Comparison of ENCODE assay signal across 8 cellular contexts in the genomic region with DNA sequence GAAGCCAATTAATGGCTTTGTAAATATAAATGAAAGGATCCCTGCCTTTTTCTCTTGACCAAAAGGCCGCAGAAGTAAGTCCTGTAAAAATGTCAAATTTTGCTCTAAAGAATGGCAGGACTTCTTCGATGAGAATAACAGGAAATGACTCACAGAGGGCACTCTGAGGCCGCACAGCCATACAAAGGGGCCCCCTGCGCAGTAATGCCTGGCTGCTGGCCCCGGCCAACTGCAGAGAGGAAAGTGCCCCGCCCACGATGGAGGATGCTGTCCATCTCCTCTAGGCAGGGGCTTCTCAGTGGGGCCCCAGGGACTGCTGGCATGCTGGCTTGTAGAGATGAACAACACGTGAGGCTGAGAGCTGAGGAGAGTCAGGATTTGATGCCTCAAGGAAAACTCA. TPM values are rescaled to one million over a fixed set of nuclear protein-coding genes. Genes with fewer than 3 reads are reported as not detected.
DNase-seq lines count a peak whose midpoint lies in the region; ATAC-seq and TF ChIP-seq lines count a peak whose summit lies in the region.

No MANE protein-coding gene starts in this region.

- no peaks in the 10 kb centered on the region for H3K27me3 ChIP-seq in mesendoderm (ENCODE audit: insufficient read depth, low read length, poor library complexity)

- H3K23ac ChIP-seq in mesendoderm (ENCODE audit: low read length): no peak overlapping the region

- no peak overlapping the region for H3K9ac ChIP-seq in mesendoderm (ENCODE audit: low read length)

- no peaks in the 10 kb centered on the region for H3K9me3 ChIP-seq in T-helper 17 cell (ENCODE audit: control insufficient read depth, low read length, poor library complexity, severe bottlenecking)

- H3K79me1 ChIP-seq in mesendoderm (ENCODE audit: low read length): no peaks in the 10 kb centered on the region

- no peak overlapping the region for H3K4me3 ChIP-seq in mesendoderm (ENCODE audit: low read length)

- H3K36me3 ChIP-seq in mesendoderm (ENCODE audit: control insufficient read depth, insufficient read depth, low read length): no peaks in the 10 kb centered on the region

- H2AK5ac ChIP-seq in mesendoderm (ENCODE audit: low read length): no peak overlapping the region

- no peak overlapping the region for H3K56ac ChIP-seq in mesendoderm (ENCODE audit: low read length)

- H3K27me3 Mint-ChIP-seq in central memory CD8-positive, alpha-beta T cell: peaks cover 13% of the 10 kb centered on the region
- no peaks in the 10 kb centered on the region for H3K27me3 Mint-ChIP-seq in T-helper 17 cell

- ATAC-seq in central memory CD8-positive, alpha-beta T cell (replicated peaks; ENCODE audit: extremely low read depth, poor library complexity, severe bottlenecking): no peak
- ATAC-seq in GM18861 (IDR thresholded peaks at IDR 0.05; ENCODE audit: unreplicated experiment) (no peak), T-helper 17 cell (no peak)

- peak; percentile 64 for DNase-seq in activated CD4-positive, alpha-beta T cell treated with anti-CD3 and anti-CD28 coated beads for 48 hours
- DNase-seq in activated CD4-positive, alpha-beta T cell treated with anti-CD3 and anti-CD28 coated beads, Interleukin-2, amount 50 U/mL, for 1 hour: no peak
- DNase-seq in central memory CD8-positive, alpha-beta T cell (ENCODE audit: low spot score in 2 of 2): no peak
- DNase-seq in mesendoderm (peak; percentile 81), putamen (ENCODE audit: low spot score) (no peak), T-helper 17 cell (no peak)

- H3K4me3 Mint-ChIP-seq in central memory CD8-positive, alpha-beta T cell: no peak overlapping the region
- no peak overlapping the region for H3K4me3 Mint-ChIP-seq in T-helper 17 cell

- no peak overlapping the region for H3K18ac ChIP-seq in mesendoderm (ENCODE audit: low read length)

- H3K9me3 Mint-ChIP-seq in central memory CD8-positive, alpha-beta T cell: no peaks in the 10 kb centered on the region

- no peak overlapping the region for H4K5ac ChIP-seq in mesendoderm (ENCODE audit: low read length)

- peaks cover 8% of the 10 kb centered on the region for H3K4me1 Mint-ChIP-seq in central memory CD8-positive, alpha-beta T cell
- H3K4me1 Mint-ChIP-seq in T-helper 17 cell: peaks cover 5% of the 10 kb centered on the region

- no peak overlapping the region for H2BK120ac ChIP-seq in mesendoderm (ENCODE audit: low read depth, low read length)

- no peak overlapping the region for H2BK5ac ChIP-seq in mesendoderm (ENCODE audit: low read length)

- no peaks in the 10 kb centered on the region for H3K79me2 ChIP-seq in mesendoderm (ENCODE audit: control insufficient read depth, insufficient read depth, low read length)

- H3K4me2 ChIP-seq in mesendoderm (ENCODE audit: low read length): no peak overlapping the region

- no peak overlapping the region for H3K27ac ChIP-seq in mesendoderm (ENCODE audit: low read depth, low read length)

- no peaks in the 10 kb centered on the region for H3K36me3 Mint-ChIP-seq in central memory CD8-positive, alpha-beta T cell (ENCODE audit: insufficient read depth)
- H3K36me3 Mint-ChIP-seq in T-helper 17 cell (ENCODE audit: low read depth): no peaks in the 10 kb centered on the region

- H4K8ac ChIP-seq in mesendoderm (ENCODE audit: low read depth, low read length): no peak overlapping the region

- no CpG with 5 or more reads among the region's 8 CpGs for WGBS in mesendoderm (ENCODE audit: extremely low coverage, insufficient coverage, low lambda C conversion rate)

- peaks cover 5% of the 10 kb centered on the region for H3K4me1 ChIP-seq in mesendoderm (ENCODE audit: control insufficient read depth, low read depth, low read length)

- peak overlapping the region; percentile 42 for H3K27ac Mint-ChIP-seq in central memory CD8-positive, alpha-beta T cell (ENCODE audit: low read depth)
- no peak overlapping the region for H3K27ac Mint-ChIP-seq in T-helper 17 cell

- no peak overlapping the region for H3K4ac ChIP-seq in mesendoderm (ENCODE audit: low read depth, low read length)

- H2BK15ac ChIP-seq in mesendoderm (replicated peaks; ENCODE audit: low read depth): no peak overlapping the region

TF ChIP-seq in PFSK-1, 5 proteins besides CTCF, POLR2A, EP300 and RAD21:
- TF ChIP-seq POLR2AphosphoS5 (IDR thresholded peaks at IDR 0.05; ENCODE audit: low read depth, low read length): no peak
- TF ChIP-seq, protein P1, sequence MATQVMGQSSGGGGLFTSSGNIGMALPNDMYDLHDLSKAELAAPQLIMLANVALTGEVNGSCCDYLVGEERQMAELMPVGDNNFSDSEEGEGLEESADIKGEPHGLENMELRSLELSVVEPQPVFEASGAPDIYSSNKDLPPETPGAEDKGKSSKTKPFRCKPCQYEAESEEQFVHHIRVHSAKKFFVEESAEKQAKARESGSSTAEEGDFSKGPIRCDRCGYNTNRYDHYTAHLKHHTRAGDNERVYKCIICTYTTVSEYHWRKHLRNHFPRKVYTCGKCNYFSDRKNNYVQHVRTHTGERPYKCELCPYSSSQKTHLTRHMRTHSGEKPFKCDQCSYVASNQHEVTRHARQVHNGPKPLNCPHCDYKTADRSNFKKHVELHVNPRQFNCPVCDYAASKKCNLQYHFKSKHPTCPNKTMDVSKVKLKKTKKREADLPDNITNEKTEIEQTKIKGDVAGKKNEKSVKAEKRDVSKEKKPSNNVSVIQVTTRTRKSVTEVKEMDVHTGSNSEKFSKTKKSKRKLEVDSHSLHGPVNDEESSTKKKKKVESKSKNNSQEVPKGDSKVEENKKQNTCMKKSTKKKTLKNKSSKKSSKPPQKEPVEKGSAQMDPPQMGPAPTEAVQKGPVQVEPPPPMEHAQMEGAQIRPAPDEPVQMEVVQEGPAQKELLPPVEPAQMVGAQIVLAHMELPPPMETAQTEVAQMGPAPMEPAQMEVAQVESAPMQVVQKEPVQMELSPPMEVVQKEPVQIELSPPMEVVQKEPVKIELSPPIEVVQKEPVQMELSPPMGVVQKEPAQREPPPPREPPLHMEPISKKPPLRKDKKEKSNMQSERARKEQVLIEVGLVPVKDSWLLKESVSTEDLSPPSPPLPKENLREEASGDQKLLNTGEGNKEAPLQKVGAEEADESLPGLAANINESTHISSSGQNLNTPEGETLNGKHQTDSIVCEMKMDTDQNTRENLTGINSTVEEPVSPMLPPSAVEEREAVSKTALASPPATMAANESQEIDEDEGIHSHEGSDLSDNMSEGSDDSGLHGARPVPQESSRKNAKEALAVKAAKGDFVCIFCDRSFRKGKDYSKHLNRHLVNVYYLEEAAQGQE (IDR thresholded peaks at IDR 0.05; ENCODE audit: insufficient read depth in 1 of 2, low read depth in 2 of 2, low read length in 2 of 2): peak; percentile 33 to 71; a peak in 1 of 4 replicates

RNA-seq across cellular contexts. Expression of a gene that starts 18.1 kb away (rescaled TPM):
- polyA plus RNA-seq in PFSK-1 (2012; ENCODE audit: insufficient read length, low read depth): not detected
- polyA plus RNA-seq in mesendoderm (2013, experiment 1 of 2): not detected
- polyA plus RNA-seq in mesendoderm (2013, experiment 2 of 2): not detected
- not detected for total RNA-seq in T-helper 17 cell

Comparison
In these comparisons a context has a peak if more than half of its experiments do, and no peak if none do; other contexts are left out.
1. DNase-seq: peak in activated CD4-positive, alpha-beta T cell treated with anti-CD3 and anti-CD28 coated beads for 48 hours (single experiment) and mesendoderm (single experiment); none in activated CD4-positive, alpha-beta T cell treated with anti-CD3 and anti-CD28 coated beads, Interleukin-2, amount 50 U/mL, for 1 hour (single experiment), central memory CD8-positive, alpha-beta T cell (0 of 2), putamen (single experiment) and T-helper 17 cell (0 of 3).